In the genomic region with DNA sequence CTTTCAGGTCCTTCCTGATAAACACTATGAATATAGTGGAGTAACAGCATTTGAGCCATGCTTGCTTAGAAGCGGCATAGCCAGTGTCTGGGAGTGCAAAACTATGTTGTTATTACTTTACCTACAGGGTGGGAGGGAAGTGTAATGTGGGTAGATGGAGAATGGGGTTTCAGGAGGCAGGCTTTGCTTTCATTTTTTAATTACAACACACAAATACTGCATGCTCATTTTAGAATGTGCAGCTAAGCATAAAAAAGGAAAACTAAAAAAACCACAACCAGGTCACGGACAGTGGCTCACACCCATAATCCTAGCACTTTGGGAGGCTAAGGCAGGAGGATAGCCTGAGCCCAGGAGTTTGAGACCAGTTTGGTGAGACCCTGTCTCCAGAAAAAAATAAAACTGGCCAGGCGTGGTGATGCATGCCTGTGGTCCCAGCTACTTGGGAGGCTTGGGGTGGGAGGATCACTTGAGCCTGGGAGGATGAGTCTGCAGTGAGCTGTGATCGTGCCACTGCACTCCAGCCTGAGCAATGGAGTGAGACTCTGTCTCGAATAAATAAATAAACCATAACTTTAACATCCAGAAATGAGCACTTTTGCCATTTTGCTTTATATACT, we compare ENCODE assay signal across 17 cellular contexts. TPM values are rescaled to one million over a fixed set of nuclear protein-coding genes. Genes with fewer than 3 reads are reported as not detected.
DNase-seq lines count a peak whose midpoint lies in the region; ATAC-seq, FAIRE-seq and TF ChIP-seq lines count a peak whose summit lies in the region.
"Had no signal": no experiment of that assay in that cellular context is flagged by ENCODE, and none has a peak within 500 bp of the region (broad histone marks: within the 10 kb centered on the region; RNA-seq: fewer than 3 reads in every experiment).

No MANE protein-coding gene starts in this region.

- H3K4me3 Mint-ChIP-seq in CD4-positive, CD25-positive, alpha-beta regulatory T cell: peak overlapping the region; percentile 16 to 34 (median 30)
- H3K4me3 Mint-ChIP-seq: stimulated activated memory B cell treated with anti-CD40 and anti-IgM and Interleukin-4, amounts not matched to agents 10 μg/mL and 1 μg/mL and 100 μg/mL, for 72 hours had no signal

- in situ Hi-C loops in GM12878 (cut with MboI) (no loop called here), G401 (cut with HindIII; ENCODE audit: low sequenced_read_pairs) (no loop called here)

- SMC1A ChIA-PET in GM12878 (lab: Charles Lee; ENCODE audit: uncharacterized antibody, unreplicated experiment): interaction anchor here (0.8 to 1.3 kb wide), 2 partner anchors 9 to 92 kb away, joined by 3 read pairs; no protein-coding TSS in a partner anchor

- intact Hi-C loops in GM12878 (cut with micrococcal nuclease; ENCODE audit: unreplicated experiment): no loop called here
- intact Hi-C loops in posterior vena cava (cut with DNase I): no loop called here

- peaks cover 22% of the 10 kb centered on the region for H3K36me3 Mint-ChIP-seq in CD4-positive, CD25-positive, alpha-beta regulatory T cell
- H3K36me3 Mint-ChIP-seq: stimulated activated memory B cell treated with anti-CD40 and anti-IgM and Interleukin-4, amounts not matched to agents 10 μg/mL and 1 μg/mL and 100 μg/mL, for 72 hours had no signal

- DNase-seq in CD4-positive, CD25-positive, alpha-beta regulatory T cell: peak in 1 of 3 donors; percentile 23
- no peak for DNase-seq in GM18507 (ENCODE audit: extremely low spot score, insufficient read length, low read depth)
- no peak for DNase-seq in GM12878 (ENCODE audit: low read depth, low spot score)
- DNase-seq in G401 (ENCODE audit: low spot score): no peak
- no peak for DNase-seq in NAMALWA (ENCODE audit: low spot score)
- no peak for DNase-seq in posterior vena cava (ENCODE audit: low spot score)
- no peak for DNase-seq in cerebellum (ENCODE audit: low spot score)
- DNase-seq: anterior cingulate cortex, DMS79, midbrain, MV-4-11, NCI-H774 had no signal

- no peaks in the 10 kb centered on the region for H3K9me3 ChIP-seq in CD4-positive, CD25-positive, alpha-beta regulatory T cell (ENCODE audit: control insufficient read depth in 2 of 2, low read length in 2 of 2)
- no peaks in the 10 kb centered on the region for H3K9me3 ChIP-seq in GM12878 (replicated peaks; ENCODE audit: control insufficient read depth, insufficient read depth, low read length)

- peaks cover 10% of the 10 kb centered on the region for H3K4me1 ChIP-seq in CD4-positive, CD25-positive, alpha-beta regulatory T cell (ENCODE audit: control insufficient read depth, insufficient read depth, low read length, poor library complexity, severe bottlenecking)
- peaks cover 7% of the 10 kb centered on the region; the same call in 1 of the 2 replicates for H3K4me1 ChIP-seq in GM12878 (ENCODE audit: control insufficient read depth, insufficient read depth, low read length)

- no peaks in the 10 kb centered on the region for H3K9me3 Mint-ChIP-seq in CD4-positive, CD25-positive, alpha-beta regulatory T cell
- H3K9me3 Mint-ChIP-seq: stimulated activated memory B cell treated with anti-CD40 and anti-IgM and Interleukin-4, amounts not matched to agents 10 μg/mL and 1 μg/mL and 100 μg/mL, for 72 hours had no signal

- H3K4me2 ChIP-seq in GM12878 (ENCODE audit: control insufficient read depth, insufficient read depth): no peak overlapping the region

- no TSS peak for BruUV-seq in GM12878 (replicated peaks; lab: Mats Ljungman, UMichigan)

- no peak for TF ChIP-seq EP300 in GM12878 (IDR thresholded peaks at IDR 0.05; ENCODE audit: borderline replicate concordance in 1 of 2, control insufficient read depth in 1 of 2, low read depth in 2 of 2, low read length in 2 of 2)

- no peaks in the 10 kb centered on the region for H3K79me2 ChIP-seq in GM12878 (ENCODE audit: control insufficient read depth, insufficient read depth, low read length)

- H2AFZ ChIP-seq in GM12878 (ENCODE audit: control insufficient read depth, low read depth, low read length): no peak overlapping the region

- CTCF ChIA-PET in GM12878 (lab: Yijun Ruan, JAX): interaction anchor here (0.7 kb wide), 2 partner anchors 95 to 837 kb away, joined by 3 read pairs; no protein-coding TSS in a partner anchor

- no peak overlapping the region for H3K9ac ChIP-seq in GM12878 (ENCODE audit: control insufficient read depth, insufficient read depth, low read length)

- peaks cover 4% of the 10 kb centered on the region for H3K27me3 Mint-ChIP-seq in CD4-positive, CD25-positive, alpha-beta regulatory T cell
- H3K27me3 Mint-ChIP-seq: stimulated activated memory B cell treated with anti-CD40 and anti-IgM and Interleukin-4, amounts not matched to agents 10 μg/mL and 1 μg/mL and 100 μg/mL, for 72 hours had no signal

- peaks cover 7 to 30% (median 13%) of the 10 kb centered on the region in 4 donors for H3K4me1 Mint-ChIP-seq in CD4-positive, CD25-positive, alpha-beta regulatory T cell

- TF ChIP-seq RAD21 in GM12878 (IDR thresholded peaks at IDR 0.05; ENCODE audit: insufficient read depth, low read depth, low read length): no peak

- FAIRE-seq in GM18507 (lab: Jason Lieb, UNC) (peak; percentile 15), GM12878 (lab: Jason Lieb, UNC) (no peak)
- FAIRE-seq: keratinocyte had no signal

- POLR2A ChIA-PET in GM12878 (lab: Charles Lee): interaction anchor here (0.6 kb wide), 1 partner anchor 10 kb away, joined by 3 read pairs; no protein-coding TSS in a partner anchor

- no peak overlapping the region for H3K27ac ChIP-seq in CD4-positive, CD25-positive, alpha-beta regulatory T cell (ENCODE audit: insufficient read depth, low read length, poor library complexity, severe bottlenecking)
- no peak overlapping the region for H3K27ac ChIP-seq in GM12878 (ENCODE audit: control insufficient read depth, insufficient read depth)

- ATAC-seq in CD4-positive, CD25-positive, alpha-beta regulatory T cell (ENCODE audit: low read depth in 2 of 2): no peak
- ATAC-seq in HG03432 (IDR thresholded peaks at IDR 0.05; ENCODE audit: unreplicated experiment) (peak; percentile 86), GM12878 (peak; percentile 59)
- ATAC-seq: activated CD4-positive, CD25-positive, alpha-beta regulatory T cell treated with anti-CD3 and anti-CD28 coated beads, Interleukin-2, amount 50 U/mL, for 24 hours; stimulated activated memory B cell treated with anti-CD40 and anti-IgM and Interleukin-4, amounts not matched to agents 10 μg/mL and 1 μg/mL and 100 μg/mL, for 72 hours had no signal

- 33% methylated on average over 5 of the region's 5 CpGs for WGBS in GM12878 (ENCODE audit: insufficient coverage, insufficient replicate concordance, low lambda C conversion rate, missing lambda C conversion rate)

- no peaks in the 10 kb centered on the region for H4K20me1 ChIP-seq in GM12878 (ENCODE audit: control insufficient read depth, insufficient read depth)

- H3K4me3 ChIP-seq in CD4-positive, CD25-positive, alpha-beta regulatory T cell (ENCODE audit: low read depth, low read length): no peak overlapping the region
- H3K4me3 ChIP-seq in GM12878: no peak overlapping the region

- TF ChIP-seq POLR2A in GM12878 (IDR thresholded peaks at IDR 0.05; ENCODE audit: low read depth, low read length): no peak

- H3K27me3 ChIP-seq in CD4-positive, CD25-positive, alpha-beta regulatory T cell (ENCODE audit: control insufficient read depth, insufficient read depth, low read length): no peaks in the 10 kb centered on the region
- no peaks in the 10 kb centered on the region for H3K27me3 ChIP-seq in GM12878 (replicated peaks in 1 of 2; ENCODE audit: control insufficient read depth in 2 of 2, insufficient read depth in 2 of 2, low read length in 1 of 2)

- peaks cover 12% of the 10 kb centered on the region for H3K36me3 ChIP-seq in CD4-positive, CD25-positive, alpha-beta regulatory T cell (ENCODE audit: control insufficient read depth, insufficient read depth, low read length)
- no peaks in the 10 kb centered on the region for H3K36me3 ChIP-seq in GM12878 (ENCODE audit: control insufficient read depth in 2 of 2, insufficient read depth in 2 of 2, low read length in 1 of 2)

- RAD21 ChIA-PET in GM12878 (lab: Charles Lee; ENCODE audit: unreplicated experiment): interaction anchor here (1.5 kb wide), 1 partner anchor 77 kb away, joined by 3 read pairs; no protein-coding TSS in a partner anchor

- H3K27ac Mint-ChIP-seq in CD4-positive, CD25-positive, alpha-beta regulatory T cell: peak overlapping the region in 1 of 3 donors; percentile 60
- H3K27ac Mint-ChIP-seq: stimulated activated memory B cell treated with anti-CD40 and anti-IgM and Interleukin-4, amounts not matched to agents 10 μg/mL and 1 μg/mL and 100 μg/mL, for 72 hours had no signal

- no peak for TF ChIP-seq CTCF in GM12878 (IDR thresholded peaks at IDR 0.05 in 2 of 3, conservative IDR thresholded peaks at IDR 0.05 in 1 of 3; ENCODE audit: control insufficient read depth in 2 of 3, extremely low read depth in 1 of 3, insufficient read depth in 1 of 3, low read depth in 3 of 3, low read length in 3 of 3)

TF ChIP-seq in GM12878, 131 proteins besides CTCF, POLR2A, EP300 and RAD21 (continues in another document):
- TF ChIP-seq YY1 (IDR thresholded peaks at IDR 0.05; ENCODE audit: low read depth, low read length): no peak

RNA-seq across cellular contexts. Expression of a gene that starts 20.2 kb away (rescaled TPM):
- 7.9 TPM for total RNA-seq in CD4-positive, CD25-positive, alpha-beta regulatory T cell
- 1 to 10 TPM; 1.7 to 8.2 (median 3.7) TPM for polyA plus RNA-seq in CD4-positive, CD25-positive, alpha-beta regulatory T cell
- 2.3 and 3.9 TPM in 2 replicates for total RNA-seq in GM12878 (2013; cell fraction: nucleolus; rRNA removed)
- total RNA-seq in GM12878 (2014; rRNA removed): 0.45 TPM in 1 of 2 replicates, not detected in the other
- not detected in 2 replicates for total RNA-seq in GM12878 (2014; rRNA removed; fragmentation: Illumina TruSeq; extraction: Trizol)
- not detected in 2 replicates for total RNA-seq in GM12878 (2021)
- polyA plus RNA-seq in GM12878 (2011; ENCODE audit: low read depth): 0.13 TPM
- 0.07 and 0.08 TPM in 2 replicates for polyA plus RNA-seq in GM12878 (2011; rRNA removed)
- not detected in 2 replicates for polyA plus RNA-seq in GM12878 (2011; cell fraction: cytosol; rRNA removed)
- 0.24 and 0.26 TPM in 2 replicates for polyA plus RNA-seq in GM12878 (2011; cell fraction: nucleus; rRNA removed)
- not detected in 2 replicates for polyA plus RNA-seq in GM12878 (2012)
- 0.33 TPM in 1 of 2 replicates, not detected in the other for polyA plus RNA-seq in GM12878 (2014; fragmentation: Illumina TruSeq; extraction: Trizol)
- polyA plus RNA-seq in GM12878 (2014; fragmentation: Nextera tagmentation; extraction: Ambion mirVana): not detected
- polyA plus RNA-seq in GM12878 (2014; rRNA removed): not detected in 2 replicates
- polyA plus RNA-seq in GM12878 (2016; fragmentation: Nextera tagmentation; extraction: Ambion mirVana): not detected
- 0.37 TPM in 1 of 2 replicates, not detected in the other for polyA minus RNA-seq in GM12878 (2011; rRNA and poly(A)+ RNA removed)
- polyA minus RNA-seq in GM12878 (2011; cell fraction: cytosol; rRNA and poly(A)+ RNA removed): not detected in 2 replicates
- 1.5 TPM in 1 of 2 replicates, not detected in the other for polyA minus RNA-seq in GM12878 (2011; cell fraction: nucleus; rRNA and poly(A)+ RNA removed)
- not detected in 2 replicates for total RNA-seq in G401 (2014; rRNA removed; shearing (Covaris generic))
- under 1 TPM in 1 of 2 donors, not detected in 1; 0.19 TPM for total RNA-seq in posterior vena cava
- 0.36 TPM for total RNA-seq in cerebellum
- total RNA-seq: RPMI7951 had no signal
- polyA plus RNA-seq: keratinocyte had no signal

Comparison
In these comparisons a context has a peak if more than half of its experiments do, and no peak if none do; other contexts are left out.
1. ATAC-seq: peak in HG03432 (single experiment) and GM12878 (single experiment); none in CD4-positive, CD25-positive, alpha-beta regulatory T cell (0 of 2).